ENCODE assay signal across 19 cellular contexts in the genomic region with DNA sequence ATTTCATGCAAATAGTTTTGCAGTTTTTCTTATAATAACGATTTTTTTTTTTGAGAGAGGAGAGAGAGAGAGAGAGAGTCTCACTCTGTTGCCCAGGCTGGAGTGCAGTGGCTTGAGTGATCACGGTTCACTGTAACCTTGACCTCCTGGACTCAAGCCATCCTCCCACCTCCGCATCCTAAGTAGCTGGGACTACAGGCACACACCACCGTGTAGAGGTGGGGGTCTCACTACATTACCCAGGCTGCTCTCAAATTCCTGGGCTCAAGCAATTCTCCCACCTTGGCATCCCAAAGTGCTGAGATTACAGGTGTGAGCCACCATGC. TPM values are rescaled to one million over a fixed set of nuclear protein-coding genes. Genes with fewer than 3 reads are reported as not detected.
"Had no signal": no experiment of that assay in that cellular context is flagged by ENCODE, and none has a peak within 500 bp of the region (broad histone marks: within the 10 kb centered on the region; RNA-seq: fewer than 3 reads in every experiment).

No MANE protein-coding gene starts in this region.

- H3K27me3 ChIP-seq: body of pancreas, foreskin keratinocyte, hepatocyte had no signal

- H3K4me2 ChIP-seq: hepatocyte had no signal

- H3K79me2 ChIP-seq: hepatocyte had no signal

- H3K9me3 ChIP-seq: body of pancreas had no signal

- H3K4me3 ChIP-seq: body of pancreas, hepatocyte had no signal

- H3K4me1 ChIP-seq: body of pancreas, foreskin keratinocyte had no signal

- H2AFZ ChIP-seq: hepatocyte had no signal

- ATAC-seq: activated CD4-positive, CD25-positive, alpha-beta regulatory T cell treated with anti-CD3 and anti-CD28 coated beads, Interleukin-2, amount 50 U/mL, for 24 hours; activated CD8-positive, alpha-beta T cell treated with anti-CD3 and anti-CD28 coated beads, Interleukin-2, amount 10 ng/mL, durations not matched to agents 7 days and 5 days; activated T-cell treated with anti-CD3 and anti-CD28 coated beads, Interleukin-2, amount 50 U/mL, for 4 hours; body of pancreas; foreskin keratinocyte; left colon had no signal

- H3K27ac ChIP-seq: body of pancreas, foreskin keratinocyte, hepatocyte, skin epidermis had no signal

- DNase-seq: activated CD4-positive, alpha-beta T cell treated with anti-CD3 and anti-CD28 coated beads, Interleukin-2, amount 10 ng/mL, durations not matched to agents 7 days and 5 days; activated CD8-positive, alpha-beta T cell treated with anti-CD3 and anti-CD28 coated beads, Interleukin-2, amount 10 ng/mL, durations not matched to agents 7 days and 5 days; activated naive CD4-positive, alpha-beta T cell treated with anti-CD3 and anti-CD28 coated beads for 36 hours; activated T-cell treated with anti-CD3 and anti-CD28 coated beads, Interleukin-2, amount 50 U/mL, for 4 hours; body of pancreas; dermis blood vessel endothelial cell; effector memory CD4-positive, alpha-beta T cell; foreskin keratinocyte; left colon; nephron progenitor cell; nucleus accumbens; posterior cingulate gyrus had no signal

RNA-seq across cellular contexts. Expression of a gene that starts 26.8 kb away (rescaled TPM):
- total RNA-seq: body of pancreas, cardiac septum, dermis blood vessel endothelial cell, fibroblast of lung, left colon, lung microvascular endothelial cell, myocyte had no signal
